Comparison of ENCODE assay signal across 19 cellular contexts in genomic region chr22:23591846-23592245, GRCh38. TPM values are rescaled to one million over a fixed set of nuclear protein-coding genes. Genes with fewer than 3 reads are reported as not detected.
"Had no signal": no experiment of that assay in that cellular context is flagged by ENCODE, and none has a peak within 500 bp of the region (broad histone marks: within the 10 kb centered on the region; RNA-seq: fewer than 3 reads in every experiment).

No MANE protein-coding gene starts in this region.

- H3K4me3 Mint-ChIP-seq: activated CD4-positive, alpha-beta T cell treated with anti-CD3 and anti-CD28 coated beads, Interleukin-2, amount 10 ng/mL, durations not matched to agents 7 days and 5 days; activated CD8-positive, alpha-beta memory T cell treated with anti-CD3 and anti-CD28 coated beads, Interleukin-2, amount 10 ng/mL, durations not matched to agents 7 days and 5 days; activated CD8-positive, alpha-beta T cell treated with anti-CD3 and anti-CD28 coated beads for 36 hours; activated naive CD4-positive, alpha-beta T cell treated with anti-CD3 and anti-CD28 coated beads, Interleukin-2, amount 10 ng/mL, durations not matched to agents 7 days and 5 days; natural killer cell treated with Interleukin-12 subunit alpha and Interleukin-12 subunit beta and Interleukin-15 and Interleukin-18, amount 100 ng/mL, for 72 hours; stimulated activated naive B cell treated with anti-CD40 and anti-IgM and Interleukin-4, amounts not matched to agents 10 μg/mL and 1 μg/mL and 100 μg/mL, for 72 hours; T-cell had no signal

- H3K27me3 Mint-ChIP-seq: activated CD8-positive, alpha-beta T cell treated with anti-CD3 and anti-CD28 coated beads for 36 hours; stimulated activated naive B cell treated with anti-CD40 and anti-IgM and Interleukin-4, amounts not matched to agents 10 μg/mL and 1 μg/mL and 100 μg/mL, for 72 hours had no signal

- H3K4me3 ChIP-seq: thoracic aorta, upper lobe of left lung had no signal

- H3K9me3 ChIP-seq: thoracic aorta, upper lobe of left lung had no signal

- H3K36me3 Mint-ChIP-seq: activated CD8-positive, alpha-beta memory T cell treated with anti-CD3 and anti-CD28 coated beads, Interleukin-2, amount 10 ng/mL, durations not matched to agents 7 days and 5 days; activated naive CD4-positive, alpha-beta T cell treated with anti-CD3 and anti-CD28 coated beads, Interleukin-2, amount 10 ng/mL, durations not matched to agents 7 days and 5 days; natural killer cell treated with Interleukin-12 subunit alpha and Interleukin-12 subunit beta and Interleukin-15 and Interleukin-18, amount 100 ng/mL, for 72 hours; T-cell had no signal

- H3K4me1 Mint-ChIP-seq: activated naive CD4-positive, alpha-beta T cell treated with anti-CD3 and anti-CD28 coated beads, Interleukin-2, amount 10 ng/mL, durations not matched to agents 7 days and 5 days; T-cell had no signal

- H3K27me3 ChIP-seq: upper lobe of left lung had no signal

- H3K27ac Mint-ChIP-seq: activated CD4-positive, alpha-beta T cell treated with anti-CD3 and anti-CD28 coated beads, Interleukin-2, amount 10 ng/mL, durations not matched to agents 7 days and 5 days; activated CD8-positive, alpha-beta memory T cell treated with anti-CD3 and anti-CD28 coated beads, Interleukin-2, amount 10 ng/mL, durations not matched to agents 7 days and 5 days; activated CD8-positive, alpha-beta T cell treated with anti-CD3 and anti-CD28 coated beads for 36 hours; natural killer cell treated with Interleukin-12 subunit alpha and Interleukin-12 subunit beta and Interleukin-15 and Interleukin-18, amount 100 ng/mL, for 72 hours; stimulated activated naive B cell treated with anti-CD40 and anti-IgM and Interleukin-4, amounts not matched to agents 10 μg/mL and 1 μg/mL and 100 μg/mL, for 72 hours; T-cell had no signal

- H3K9me3 Mint-ChIP-seq: activated CD4-positive, alpha-beta T cell treated with anti-CD3 and anti-CD28 coated beads, Interleukin-2, amount 10 ng/mL, durations not matched to agents 7 days and 5 days; activated CD8-positive, alpha-beta T cell treated with anti-CD3 and anti-CD28 coated beads for 36 hours; activated naive CD4-positive, alpha-beta T cell treated with anti-CD3 and anti-CD28 coated beads, Interleukin-2, amount 10 ng/mL, durations not matched to agents 7 days and 5 days; natural killer cell treated with Interleukin-12 subunit alpha and Interleukin-12 subunit beta and Interleukin-15 and Interleukin-18, amount 100 ng/mL, for 72 hours; stimulated activated naive B cell treated with anti-CD40 and anti-IgM and Interleukin-4, amounts not matched to agents 10 μg/mL and 1 μg/mL and 100 μg/mL, for 72 hours had no signal

- FAIRE-seq: endothelial cell of umbilical vein, small intestine, TTC549 had no signal

- H3K27ac ChIP-seq: thoracic aorta, upper lobe of left lung, WERI-Rb-1 had no signal

- H3K4me1 ChIP-seq: upper lobe of left lung had no signal

- H3K36me3 ChIP-seq: thoracic aorta, upper lobe of left lung, WERI-Rb-1 had no signal

RNA-seq across cellular contexts. Expression of gene IGLL1, which starts 11.8 kb away (rescaled TPM):
- total RNA-seq: activated CD4-positive, alpha-beta T cell treated with anti-CD3 and anti-CD28 coated beads, Interleukin-2, amount 10 ng/mL, durations not matched to agents 7 days and 5 days; activated CD8-positive, alpha-beta T cell treated with anti-CD3 and anti-CD28 coated beads for 36 hours; cerebellum; endothelial cell of umbilical vein; esophagus mucosa; left ventricle myocardium superior; mammary epithelial cell; natural killer cell treated with Interleukin-12 subunit alpha and Interleukin-12 subunit beta and Interleukin-15 and Interleukin-18, amount 100 ng/mL, for 72 hours; renal cortical epithelial cell; sciatic nerve; thoracic aorta; upper lobe of left lung had no signal
- polyA plus RNA-seq: endothelial cell of umbilical vein, mammary epithelial cell, small intestine had no signal

RNA-seq across cellular contexts. Expression of gene DRICH1, which starts 40.3 kb away (rescaled TPM):
- total RNA-seq: endothelial cell of umbilical vein, left ventricle myocardium superior, thoracic aorta had no signal
- polyA plus RNA-seq: mammary epithelial cell had no signal
